ENCODE assay signal across 25 cellular contexts in the genomic region with DNA sequence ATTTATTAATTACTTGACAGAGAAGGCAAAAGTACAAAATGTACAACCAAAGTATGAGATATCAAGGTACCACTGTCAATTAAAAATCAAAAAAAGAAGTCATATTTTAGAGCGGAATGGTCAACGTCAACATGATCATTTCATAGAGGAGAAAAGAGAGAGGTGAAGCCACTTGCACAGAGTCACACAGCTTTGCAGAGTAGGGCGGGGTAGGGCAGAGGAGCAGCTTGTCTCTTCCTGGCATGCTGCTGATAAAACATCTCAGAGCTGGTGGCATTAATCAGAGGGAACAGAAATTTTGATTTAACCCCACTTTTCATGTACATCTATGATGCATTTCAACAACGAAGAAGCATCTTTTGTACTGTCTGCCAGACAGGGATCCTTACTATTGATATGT.
"Had no signal": no experiment of that assay in that cellular context is flagged by ENCODE, and none has a peak within 500 bp of the region (broad histone marks: within the 10 kb centered on the region; RNA-seq: fewer than 3 reads in every experiment).

No MANE protein-coding gene starts in this region.

- H3K27me3 ChIP-seq: dorsolateral prefrontal cortex had no signal

- H3K36me3 ChIP-seq: esophagus squamous epithelium, gastrocnemius medialis, heart right ventricle, left lung, lower lobe of right lung had no signal

- H3K9me3 ChIP-seq: esophagus squamous epithelium, gastrocnemius medialis, heart right ventricle, left lung, lower lobe of right lung, mucosa of descending colon had no signal

- ATAC-seq: esophagus mucosa; gastrocnemius medialis; heart right ventricle; left cardiac atrium; left lung; left ventricle myocardium superior; lower lobe of right lung; mucosa of descending colon; naive thymus-derived CD8-positive, alpha-beta T cell had no signal

- H3K27ac ChIP-seq: coronary artery, dorsolateral prefrontal cortex, esophagus squamous epithelium, gastrocnemius medialis, heart right ventricle, left lung, lower lobe of right lung had no signal

- H3K4me1 ChIP-seq: gastrocnemius medialis, left lung had no signal

- H3K4me3 ChIP-seq: coronary artery, dorsolateral prefrontal cortex, esophagus squamous epithelium, gastrocnemius medialis, heart right ventricle, left lung, lower lobe of right lung, mucosa of descending colon had no signal

- FAIRE-seq: endothelial cell of umbilical vein, islet of Langerhans, keratinocyte had no signal

- DNase-seq: dermis blood vessel endothelial cell; dorsolateral prefrontal cortex; effector CD4-positive, alpha-beta T cell; effector memory CD4-positive, alpha-beta T cell; esophagus squamous epithelium; foreskin fibroblast; foreskin melanocyte; gastrocnemius medialis; glutamatergic neuron; head of caudate nucleus; heart right ventricle; hippocampal formation; left cardiac atrium; left lung; left ventricle myocardium superior; lower lobe of right lung; mesenchymal stem cell; mucosa of descending colon; naive B cell; naive thymus-derived CD8-positive, alpha-beta T cell had no signal
